In the genomic region with DNA sequence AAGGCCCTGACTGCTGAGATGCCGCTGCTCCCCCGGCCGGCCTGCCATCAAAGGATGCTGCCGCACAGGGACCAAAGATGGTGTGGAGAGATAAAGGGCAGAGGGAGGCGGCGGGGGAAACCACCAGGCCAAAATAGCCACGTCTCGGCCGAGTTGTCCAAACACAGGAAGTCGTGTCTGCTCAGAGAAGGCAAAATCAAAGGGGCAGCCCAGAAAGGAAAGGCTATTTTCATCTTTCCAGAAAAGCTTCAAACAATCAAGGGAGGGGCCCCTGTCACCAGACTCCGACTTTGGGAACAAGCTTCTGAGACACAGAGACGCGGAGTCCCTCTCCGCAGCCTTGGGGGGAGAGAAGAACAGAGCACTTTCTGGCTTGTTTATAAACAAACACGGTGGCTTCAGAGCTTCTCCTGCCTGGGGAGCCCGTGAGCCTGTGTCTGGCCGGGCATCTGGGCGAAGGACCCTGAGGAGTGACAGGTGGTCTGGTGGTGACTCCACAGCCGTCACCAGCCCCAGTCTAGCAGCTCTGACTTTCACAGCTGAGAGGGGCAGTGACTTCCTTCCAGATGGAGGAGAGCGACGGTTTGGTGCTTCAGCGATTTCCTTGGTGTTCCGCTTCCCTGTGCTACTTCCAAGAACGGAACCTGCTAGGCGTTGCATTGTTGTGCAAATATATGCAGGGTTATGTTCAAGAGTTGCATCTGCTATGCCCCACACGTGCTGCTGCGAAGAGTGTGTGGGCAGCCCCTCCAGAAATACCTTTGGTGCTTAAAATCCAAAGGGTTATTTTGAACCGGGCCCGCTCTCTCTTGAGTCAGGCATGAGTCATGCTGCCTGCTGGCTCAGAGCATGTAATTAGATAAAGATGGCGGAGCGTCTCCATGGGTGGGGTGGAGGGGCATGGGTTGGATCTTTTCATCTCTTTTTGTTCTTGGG, we compare ENCODE assay signal across 8 cellular contexts. TPM values are rescaled to one million over a fixed set of nuclear protein-coding genes. Genes with fewer than 3 reads are reported as not detected.
DNase-seq lines count a peak whose midpoint lies in the region; ATAC-seq and TF ChIP-seq lines count a peak whose summit lies in the region.

No MANE protein-coding gene starts in this region.

- H3K27me3 Mint-ChIP-seq in activated T-cell treated with anti-CD3 and anti-CD28 coated beads, Interleukin-2, amount 50 U/mL, for 72 hours (ENCODE audit: low read depth) = no peaks in the 10 kb centered on the region

- peaks cover 23% of the 10 kb centered on the region for H3K4me1 Mint-ChIP-seq in activated T-cell treated with anti-CD3 and anti-CD28 coated beads, Interleukin-2, amount 50 U/mL, for 72 hours (ENCODE audit: low read depth)

- H3K4me3 ChIP-seq in heart right ventricle = peak overlapping the region in 4 of 10 donors; percentile 24 to 29 (median 28)
- H3K4me3 ChIP-seq in skeletal muscle tissue (ENCODE audit: low read length in 3 of 3) = peak overlapping the region in 2 of 3 donors; percentile 43 to 45

- peak overlapping the region; percentile 59 to 88 (median 78) for H3K27ac ChIP-seq in heart right ventricle
- H3K27ac ChIP-seq in skeletal muscle tissue (ENCODE audit: low read depth, low read length) = no peak overlapping the region

- peak overlapping the region in 2 of 3 donors; percentile 20 to 54 for H3K9ac ChIP-seq in skeletal muscle tissue (ENCODE audit: low read depth in 1 of 3, low read length in 3 of 3)

- H3K4me1 ChIP-seq in heart right ventricle (peaks cover 34 to 66% (median 49%) of the 10 kb centered on the region in 9 donors), skeletal muscle tissue (ENCODE audit: control insufficient read depth in 3 of 3, insufficient read depth in 3 of 3, low read length in 3 of 3) (peaks cover 18 to 37% (median 21%) of the 10 kb centered on the region in 3 donors)

- ATAC-seq in GM18502 (IDR thresholded peaks at IDR 0.05; ENCODE audit: poor library complexity, unreplicated experiment) = peak; percentile 47
- ATAC-seq in HG03432 (IDR thresholded peaks at IDR 0.05; ENCODE audit: unreplicated experiment) = peak; percentile 55
- ATAC-seq in activated T-cell treated with anti-CD3 and anti-CD28 coated beads, Interleukin-2, amount 50 U/mL, for 72 hours (replicated peaks in 1 of 2) = peak; percentile 58 to 81
- peak; percentile 51 to 74 (median 64) for ATAC-seq in heart right ventricle
- ATAC-seq in left colon = no peak
- ATAC-seq in GM21515 (IDR thresholded peaks at IDR 0.05; ENCODE audit: unreplicated experiment) = no peak

- WGBS in heart right ventricle, 2 donors = 29 to 30% methylated on average over 31 of the region's 31 CpGs

- peak overlapping the region; percentile 51 to 70 for H3K4me3 Mint-ChIP-seq in activated T-cell treated with anti-CD3 and anti-CD28 coated beads, Interleukin-2, amount 50 U/mL, for 72 hours

- H3K36me3 ChIP-seq in heart right ventricle (peaks cover 0 to 21% (median 0%) of the 10 kb centered on the region in 9 donors), skeletal muscle tissue (ENCODE audit: control insufficient read depth in 3 of 3, insufficient read depth in 3 of 3, low read length in 3 of 3) (peaks cover 0 to 3% (median 0%) of the 10 kb centered on the region in 3 donors)

- H3K9me3 Mint-ChIP-seq in activated T-cell treated with anti-CD3 and anti-CD28 coated beads, Interleukin-2, amount 50 U/mL, for 72 hours = no peaks in the 10 kb centered on the region

- no peak overlapping the region for H3K27ac Mint-ChIP-seq in activated T-cell treated with anti-CD3 and anti-CD28 coated beads, Interleukin-2, amount 50 U/mL, for 72 hours

- intact Hi-C loops in heart right ventricle (cut with DNase I) (loop anchor here in 1 of 10 donors (2.0 kb wide), 1 partner anchor 20 kb away; no protein-coding TSS in a partner anchor), left colon (cut with DNase I, micrococcal nuclease) (no loop called here)

- peak; percentile 9 to 46 for DNase-seq in activated T-cell treated with anti-CD3 and anti-CD28 coated beads, Interleukin-2, amount 50 U/mL, for 72 hours
- DNase-seq in heart right ventricle (peak; percentile 59 to 68), left colon (no peak), NCI-H1436 treated with DMSO at 0.1 percent for 48 hours (lab: John Stamatoyannopoulos, UW) (no peak)

- H3K27me3 ChIP-seq in heart right ventricle (no peaks in the 10 kb centered on the region), skeletal muscle tissue (ENCODE audit: control insufficient read depth in 3 of 3, insufficient read depth in 3 of 3, low read length in 3 of 3) (peaks cover 13 to 56% (median 36%) of the 10 kb centered on the region in 3 donors)

- no peaks in the 10 kb centered on the region for H3K9me3 ChIP-seq in heart right ventricle
- H3K9me3 ChIP-seq in skeletal muscle tissue (ENCODE audit: control insufficient read depth in 3 of 3, low read length in 3 of 3) = no peaks in the 10 kb centered on the region

- H3K36me3 Mint-ChIP-seq in activated T-cell treated with anti-CD3 and anti-CD28 coated beads, Interleukin-2, amount 50 U/mL, for 72 hours (ENCODE audit: insufficient read depth in 2 of 2) = no peaks in the 10 kb centered on the region

- no peak for TF ChIP-seq CTCF in heart right ventricle (IDR thresholded peaks at IDR 0.05)

RNA-seq across cellular contexts. Expression of a gene that starts 24.0 kb away (rescaled TPM):
- under 1 TPM; 0.07 to 0.17 TPM for total RNA-seq in activated T-cell treated with anti-CD3 and anti-CD28 coated beads, Interleukin-2, amount 50 U/mL, for 72 hours
- 1 to 10 TPM; 2.0 to 9.1 (median 4.3) TPM for total RNA-seq in heart right ventricle
- polyA plus RNA-seq in heart right ventricle = 1 to 10 TPM; 4.9 to 7.5 TPM
- 4.7 TPM for total RNA-seq in skeletal muscle tissue
- total RNA-seq in left colon = 1 to 10 TPM; 1.2 to 1.3 TPM

RNA-seq across cellular contexts. Expression of a gene that starts 33.7 kb away (rescaled TPM):
- not detected for total RNA-seq in activated T-cell treated with anti-CD3 and anti-CD28 coated beads, Interleukin-2, amount 50 U/mL, for 72 hours
- total RNA-seq in heart right ventricle (not detected), skeletal muscle tissue (8.9 TPM), left colon (not detected)
- polyA plus RNA-seq in heart right ventricle = not detected

RNA-seq across cellular contexts. Expression of a gene that starts 50.7 kb away (rescaled TPM):
- total RNA-seq in activated T-cell treated with anti-CD3 and anti-CD28 coated beads, Interleukin-2, amount 50 U/mL, for 72 hours = not detected
- not detected for total RNA-seq in heart right ventricle
- polyA plus RNA-seq in heart right ventricle = under 1 TPM in 1 of 2 donors, not detected in 1; 0.19 TPM
- not detected for total RNA-seq in skeletal muscle tissue
- 1 to 10 TPM in 1 of 2 donors, under 1 TPM in 1; 0.27 to 1.2 TPM for total RNA-seq in left colon

Comparison
In these comparisons a context has a peak if more than half of its experiments do, and no peak if none do; other contexts are left out.
1. ATAC-seq: peak in GM18502 (single experiment), HG03432 (single experiment), activated T-cell treated with anti-CD3 and anti-CD28 coated beads, Interleukin-2, amount 50 U/mL, for 72 hours (2 of 2) and heart right ventricle (8 of 8); none in left colon (single experiment) and GM21515 (single experiment).
2. DNase-seq: peak in activated T-cell treated with anti-CD3 and anti-CD28 coated beads, Interleukin-2, amount 50 U/mL, for 72 hours (2 of 2) and heart right ventricle (2 of 2); none in left colon (0 of 2) and NCI-H1436 treated with DMSO at 0.1 percent for 48 hours (single experiment).